9 cellular contexts compared by ENCODE assay signal in the genomic region with DNA sequence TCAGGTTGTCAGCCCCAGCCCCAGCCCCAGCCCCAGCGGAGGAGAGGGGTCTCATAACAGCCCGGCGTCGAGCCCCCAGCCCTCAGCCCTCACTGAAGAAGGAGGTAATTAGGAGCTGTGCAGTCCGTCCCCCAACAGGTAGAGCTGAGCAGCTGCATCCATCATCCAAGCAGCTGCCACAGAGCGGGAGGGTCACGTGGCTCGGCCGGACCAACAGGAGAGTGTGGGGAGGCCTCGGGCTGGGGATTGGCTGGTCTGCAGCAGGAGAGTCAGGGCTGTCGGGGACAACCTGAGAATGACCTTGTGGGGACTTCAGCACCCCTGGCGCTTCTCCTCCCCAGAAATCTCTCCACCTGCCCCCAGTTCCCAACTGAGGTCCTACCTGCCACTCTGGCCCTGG. TPM values are rescaled to one million over a fixed set of nuclear protein-coding genes. Genes with fewer than 3 reads are reported as not detected.
DNase-seq lines count a peak whose midpoint lies in the region; ATAC-seq and TF ChIP-seq lines count a peak whose summit lies in the region.
"Had no signal": no experiment of that assay in that cellular context is flagged by ENCODE, and none has a peak within 500 bp of the region (broad histone marks: within the 10 kb centered on the region; RNA-seq: fewer than 3 reads in every experiment).

No MANE protein-coding gene starts in this region.

- no peaks in the 10 kb centered on the region for H3K36me3 Mint-ChIP-seq in WTC11
- peaks cover 0 to 12% (median 8%) of the 10 kb centered on the region in 5 donors for H3K36me3 Mint-ChIP-seq in naive thymus-derived CD4-positive, alpha-beta T cell
- peaks cover 3 to 13% (median 6%) of the 10 kb centered on the region in 3 donors for H3K36me3 Mint-ChIP-seq in CD8-positive, alpha-beta memory T cell

- H3K27me3 ChIP-seq in naive thymus-derived CD4-positive, alpha-beta T cell (ENCODE audit: control insufficient read depth in 2 of 2, insufficient read depth in 2 of 2, low read length in 2 of 2), result no peaks in the 10 kb centered on the region
- no peaks in the 10 kb centered on the region for H3K27me3 ChIP-seq in CD8-positive, alpha-beta memory T cell (ENCODE audit: insufficient read depth, low read length, poor library complexity, severe bottlenecking)

- no peak overlapping the region for H3K27ac Mint-ChIP-seq in WTC11
- no peak overlapping the region for H3K27ac Mint-ChIP-seq in naive thymus-derived CD4-positive, alpha-beta T cell
- H3K27ac Mint-ChIP-seq in CD8-positive, alpha-beta memory T cell, result peak overlapping the region in 1 of 8 donors; percentile 63

- H3K27ac ChIP-seq in naive thymus-derived CD4-positive, alpha-beta T cell (ENCODE audit: low read depth, low read length), result no peak overlapping the region
- H3K27ac ChIP-seq in CD8-positive, alpha-beta memory T cell (ENCODE audit: low read depth, low read length), result no peak overlapping the region
- H3K27ac ChIP-seq: KMS-11 had no signal

- peaks cover 57% of the 10 kb centered on the region for H3K4me1 Mint-ChIP-seq in WTC11
- peaks cover 0 to 5% (median 0%) of the 10 kb centered on the region in 7 donors for H3K4me1 Mint-ChIP-seq in naive thymus-derived CD4-positive, alpha-beta T cell
- H3K4me1 Mint-ChIP-seq in CD8-positive, alpha-beta memory T cell, result peaks cover 0 to 4% (median 3%) of the 10 kb centered on the region in 3 donors

- intact Hi-C loops in naive thymus-derived CD4-positive, alpha-beta T cell (cut with micrococcal nuclease), result no loop called here

- H3K9me3 Mint-ChIP-seq in WTC11, result no peaks in the 10 kb centered on the region
- peaks cover 0 to 2% (median 0%) of the 10 kb centered on the region in 11 donors for H3K9me3 Mint-ChIP-seq in naive thymus-derived CD4-positive, alpha-beta T cell
- peaks cover 0 to 2% (median 0%) of the 10 kb centered on the region in 5 donors for H3K9me3 Mint-ChIP-seq in CD8-positive, alpha-beta memory T cell

- ATAC-seq in GM21390 (IDR thresholded peaks at IDR 0.05; ENCODE audit: unreplicated experiment), result peak; percentile 91
- peak; percentile 98 for ATAC-seq in WTC11
- peak; percentile 67 for ATAC-seq in naive thymus-derived CD4-positive, alpha-beta T cell
- ATAC-seq in GM21423 (IDR thresholded peaks at IDR 0.05; ENCODE audit: unreplicated experiment), result no peak

- TF ChIP-seq CTCF in GM12872 (IDR thresholded peaks at IDR 0.05; ENCODE audit: insufficient read depth, low read depth, low read length), result peak; percentile 32; the same call in 2 of the 3 replicates
- no peak for TF ChIP-seq CTCF in WTC11 (IDR thresholded peaks at IDR 0.05)

- H3K9me3 ChIP-seq in naive thymus-derived CD4-positive, alpha-beta T cell (ENCODE audit: control insufficient read depth in 2 of 3, low read length in 3 of 3), result no peaks in the 10 kb centered on the region
- H3K9me3 ChIP-seq in CD8-positive, alpha-beta memory T cell (ENCODE audit: low read length), result no peaks in the 10 kb centered on the region

- no peaks in the 10 kb centered on the region for H3K4me1 ChIP-seq in naive thymus-derived CD4-positive, alpha-beta T cell (ENCODE audit: control insufficient read depth in 2 of 2, insufficient read depth in 2 of 2, low read length in 2 of 2)
- H3K4me1 ChIP-seq in CD8-positive, alpha-beta memory T cell (ENCODE audit: insufficient read depth, low read length), result no peaks in the 10 kb centered on the region

- POLR2A ChIA-PET in WTC11 (lab: Charles Lee), result interaction anchor here (1.0 to 1.5 kb wide), 2 partner anchors 14 to 121 kb away, joined by 3 to 4 read pairs; partner anchors contain the start of gene HNRNPA1
- POLR2A ChIA-PET in naive thymus-derived CD4-positive, alpha-beta T cell (lab: Charles Lee), result no interaction called here
- POLR2A ChIA-PET in CD8-positive, alpha-beta memory T cell (lab: Charles Lee), result no interaction called here

- H3K27me3 Mint-ChIP-seq in WTC11 (ENCODE audit: low read depth), result peaks cover 36% of the 10 kb centered on the region
- peaks cover 0 to 54% (median 29%) of the 10 kb centered on the region in 5 donors for H3K27me3 Mint-ChIP-seq in naive thymus-derived CD4-positive, alpha-beta T cell
- H3K27me3 Mint-ChIP-seq in CD8-positive, alpha-beta memory T cell, result peaks cover 26 to 48% of the 10 kb centered on the region in 2 donors

- no peak overlapping the region for H3K4me3 ChIP-seq in naive thymus-derived CD4-positive, alpha-beta T cell (ENCODE audit: low read length)
- H3K4me3 ChIP-seq in CD8-positive, alpha-beta memory T cell (ENCODE audit: low read length), result no peak overlapping the region

- H3K4me3 Mint-ChIP-seq in WTC11, result no peak overlapping the region
- H3K4me3 Mint-ChIP-seq in naive thymus-derived CD4-positive, alpha-beta T cell, result no peak overlapping the region
- H3K4me3 Mint-ChIP-seq in CD8-positive, alpha-beta memory T cell, result no peak overlapping the region

- no peaks in the 10 kb centered on the region for H3K36me3 ChIP-seq in naive thymus-derived CD4-positive, alpha-beta T cell (ENCODE audit: control insufficient read depth in 2 of 3, insufficient read depth in 3 of 3, low read length in 3 of 3)
- H3K36me3 ChIP-seq in CD8-positive, alpha-beta memory T cell (ENCODE audit: insufficient read depth, low read length), result no peaks in the 10 kb centered on the region

- peak; percentile 33 for DNase-seq in NCI-H1048 (lab: John Stamatoyannopoulos, UW)
- DNase-seq in WTC11 (ENCODE audit: low spot score), result peak; percentile 85
- DNase-seq in naive thymus-derived CD4-positive, alpha-beta T cell, result no peak
- DNase-seq in CD8-positive, alpha-beta memory T cell, result no peak
- no peak for DNase-seq in hippocampal formation (lab: John Stamatoyannopoulos, UW)

- CTCF ChIA-PET in WTC11 (lab: Charles Lee), result interaction anchor here (0.6 to 2.7 kb wide), 17 partner anchors 10 to 153 kb away, joined by 3 to 14 read pairs (median 7); partner anchors contain the start of genes HOXC5 and SMUG1
- CTCF ChIA-PET in naive thymus-derived CD4-positive, alpha-beta T cell (lab: Charles Lee), result no interaction called here
- CTCF ChIA-PET in CD8-positive, alpha-beta memory T cell (lab: Charles Lee), result interaction anchor here (1.2 kb wide), 1 partner anchor 127 kb away, joined by 3 read pairs; no protein-coding TSS in a partner anchor

TF ChIP-seq in WTC11, 78 proteins besides CTCF, POLR2A, EP300 and RAD21 (continues in another document):
- TF ChIP-seq IRF2 (CRISPR knock-in tag; IDR thresholded peaks at IDR 0.05; ENCODE audit: borderline replicate concordance, low read depth) (no peak), USF2 (CRISPR knock-in tag; IDR thresholded peaks at IDR 0.05) (peak; percentile 97), USF1 (CRISPR knock-in tag; IDR thresholded peaks at IDR 0.05) (peak; percentile 96), ESRRA (CRISPR knock-in tag; IDR thresholded peaks at IDR 0.05; ENCODE audit: borderline replicate concordance) (no peak), NFYB (CRISPR knock-in tag; conservative IDR thresholded peaks at IDR 0.05; ENCODE audit: low read depth) (peak; percentile 85), RORB (CRISPR knock-in tag; IDR thresholded peaks at IDR 0.05) (no peak), ZBTB43 (CRISPR knock-in tag; IDR thresholded peaks at IDR 0.05) (no peak), NR1H2 (CRISPR knock-in tag; IDR thresholded peaks at IDR 0.05) (no peak), GTF2I (CRISPR knock-in tag; conservative IDR thresholded peaks at IDR 0.05) (no peak), MXD4 (CRISPR knock-in tag; IDR thresholded peaks at IDR 0.05; ENCODE audit: borderline replicate concordance) (no peak)
- TF ChIP-seq, protein P1, sequence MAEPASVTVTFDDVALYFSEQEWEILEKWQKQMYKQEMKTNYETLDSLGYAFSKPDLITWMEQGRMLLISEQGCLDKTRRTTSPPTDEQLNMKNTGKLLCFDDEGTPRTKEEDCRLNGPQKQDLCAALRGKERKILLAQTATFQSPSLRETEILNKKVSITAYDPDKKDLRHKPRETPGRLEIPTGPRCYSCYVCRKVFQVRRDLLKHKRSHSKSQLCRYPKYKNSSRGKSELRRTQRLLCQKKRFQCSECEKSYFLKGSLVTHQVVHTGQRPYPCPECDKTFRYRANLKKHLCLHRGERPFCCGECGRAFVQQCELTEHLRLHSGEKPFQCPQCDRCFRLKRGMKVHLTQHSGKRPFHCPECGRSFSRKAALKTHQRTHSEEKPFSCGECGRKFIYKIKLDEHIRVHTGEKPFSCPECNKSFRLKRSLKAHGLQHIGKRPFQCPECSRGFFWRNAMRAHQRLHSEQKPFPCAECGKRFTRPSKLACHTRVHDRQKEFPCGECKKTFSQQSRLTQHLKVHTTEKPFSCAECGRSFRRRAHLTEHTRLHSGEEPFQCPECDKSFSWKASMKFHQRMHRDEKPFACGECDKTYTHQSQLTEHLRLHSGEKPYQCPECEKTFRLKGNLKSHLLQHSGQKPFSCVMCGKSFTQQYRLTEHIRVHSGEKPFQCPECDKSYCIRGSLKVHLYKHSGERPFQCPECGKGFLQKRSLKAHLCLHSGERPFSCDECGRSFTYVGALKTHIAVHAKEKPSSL (CRISPR knock-in tag; conservative IDR thresholded peaks at IDR 0.05), result no peak

RNA-seq across cellular contexts. Expression of gene SMUG1, which starts 29.6 kb away (rescaled TPM):
- 19.2 to 27.5 TPM (median 26.3 TPM) in 3 replicates for total RNA-seq in WTC11 (2021)
- 10 to 100 TPM in 4 of 5 experiments, 1 to 10 TPM in 1; 9.4 to 29.9 (median 22.2) TPM for total RNA-seq in naive thymus-derived CD4-positive, alpha-beta T cell
- polyA plus RNA-seq in naive thymus-derived CD4-positive, alpha-beta T cell, result 10 to 100 TPM; 20.6 to 25.0 TPM
- total RNA-seq in CD8-positive, alpha-beta memory T cell, result 10 to 100 TPM; 23.3 to 25.2 TPM
- 24.1 TPM for polyA plus RNA-seq in CD8-positive, alpha-beta memory T cell

Comparison
In these comparisons a context has a peak if more than half of its experiments do, and no peak if none do; other contexts are left out.
1. DNase-seq: peak in NCI-H1048 (single experiment) and WTC11 (single experiment); none in naive thymus-derived CD4-positive, alpha-beta T cell (0 of 9), CD8-positive, alpha-beta memory T cell (0 of 5) and hippocampal formation (0 of 2).